In the genomic region with DNA sequence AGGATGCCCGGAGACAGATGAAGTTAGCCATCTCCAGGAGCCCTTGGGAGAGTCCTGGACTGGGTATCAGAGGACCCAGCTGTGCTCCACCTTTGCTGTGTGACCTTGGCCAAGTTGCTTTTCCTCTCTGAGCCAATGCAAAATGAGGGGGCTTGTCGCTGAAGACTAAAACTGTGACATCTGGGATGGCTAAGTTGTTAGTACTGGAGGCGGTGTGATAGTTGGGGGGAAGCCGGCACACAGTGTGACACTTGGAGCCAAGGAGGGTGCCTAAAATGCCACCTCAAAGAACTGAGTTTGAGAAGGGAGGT, we compare ENCODE assay signal across 1 cellular context.
TF ChIP-seq lines count a peak whose summit lies in the region.

No MANE protein-coding gene starts in this region.

TF ChIP-seq in neural cell, 6 proteins besides CTCF, POLR2A, EP300 and RAD21 (continued from another document):
- TF ChIP-seq REST (IDR thresholded peaks at IDR 0.05; ENCODE audit: borderline replicate concordance) (no peak), EZH2 (IDR thresholded peaks at IDR 0.05; ENCODE audit: borderline replicate concordance, insufficient read depth, low read length, poor library complexity, severe bottlenecking) (no peak), POLR2AphosphoS5 (IDR thresholded peaks at IDR 0.05) (no peak), MXI1 (conservative IDR thresholded peaks at IDR 0.05; ENCODE audit: poor library complexity, severe bottlenecking) (no peak), TAF1 (IDR thresholded peaks at IDR 0.05; ENCODE audit: low read depth) (no peak)
